21 cellular contexts compared by ENCODE assay signal in the genomic region with DNA sequence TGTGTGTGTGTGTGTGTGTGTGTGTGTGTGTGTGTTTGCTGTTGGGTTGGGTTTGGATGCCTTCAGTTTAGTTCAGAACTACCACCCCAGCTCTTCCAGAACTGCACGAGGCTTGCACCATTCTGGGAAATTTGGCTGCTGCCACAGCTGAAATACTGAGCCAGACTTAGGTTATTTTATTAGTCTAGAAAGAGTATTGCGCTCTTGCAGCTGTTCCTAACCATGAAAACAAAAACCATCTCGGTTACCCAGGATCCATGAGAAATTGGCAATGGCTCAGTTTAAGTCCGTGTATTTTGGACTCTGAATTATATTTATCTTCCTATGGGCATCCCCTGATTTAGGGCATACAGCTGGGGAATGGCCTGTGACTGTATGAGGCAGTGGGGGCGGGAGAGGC.
A peak's percentile ranks its signal among the peaks of the same experiment; 100 is the strongest.
DNase-seq lines count a peak whose midpoint lies in the region; ATAC-seq and TF ChIP-seq lines count a peak whose summit lies in the region.
"Had no signal": no experiment of that assay in that cellular context is flagged by ENCODE, and none has a peak within 500 bp of the region (broad histone marks: within the 10 kb centered on the region; RNA-seq: fewer than 3 reads in every experiment).

No MANE protein-coding gene starts in this region.

- peaks cover 14% of the 10 kb centered on the region for H3K36me3 Mint-ChIP-seq in HFFc6 (ENCODE audit: low read depth)
- H3K36me3 Mint-ChIP-seq: CD4-positive, CD25-positive, alpha-beta regulatory T cell had no signal

- H3K27ac Mint-ChIP-seq in HFFc6, result peak overlapping the region; percentile 46; the same call in 1 of the 2 replicates
- H3K27ac Mint-ChIP-seq: activated CD4-positive, alpha-beta T cell treated with anti-CD3 and anti-CD28 coated beads, Interleukin-2, amount 10 ng/mL, durations not matched to agents 24 days and 14 days; activated naive CD4-positive, alpha-beta T cell treated with anti-CD3 and anti-CD28 coated beads for 36 hours; activated T-cell treated with anti-CD3 and anti-CD28 coated beads, Interleukin-2, amount 50 U/mL, for 72 hours; CD4-positive, CD25-positive, alpha-beta regulatory T cell; neural progenitor cell; progenitor cell of endocrine pancreas; T-helper 2 cell treated with Interferon-gamma antibody and Interleukin-4, amounts not matched to agents 5 μg/mL and 100 μg/mL, for 36 hours had no signal

- H3K4me3 ChIP-seq in colonic mucosa (no peak overlapping the region), muscle layer of colon (ENCODE audit: low read depth in 1 of 2, low read length in 2 of 2) (no peak overlapping the region), thoracic aorta (peak overlapping the region; percentile 34), body of pancreas (no peak overlapping the region)
- H3K4me3 ChIP-seq: cardiac muscle cell, neural progenitor cell had no signal

- no peak for TF ChIP-seq POLR2A in body of pancreas (IDR thresholded peaks at IDR 0.05)

- ATAC-seq in thoracic aorta (ENCODE audit: insufficient number of reproducible peaks, low FRiP score, low read depth) (no peak), HG03342 (IDR thresholded peaks at IDR 0.05; ENCODE audit: unreplicated experiment) (no peak), body of pancreas (no peak), esophagus mucosa (no peak)
- ATAC-seq: activated T-cell treated with anti-CD3 and anti-CD28 coated beads, Interleukin-2, amount 50 U/mL, for 72 hours; left lobe of liver had no signal

- H3K4me3 Mint-ChIP-seq in HFFc6, result no peak overlapping the region
- H3K4me3 Mint-ChIP-seq: activated CD4-positive, alpha-beta T cell treated with anti-CD3 and anti-CD28 coated beads, Interleukin-2, amount 10 ng/mL, durations not matched to agents 24 days and 14 days; activated naive CD4-positive, alpha-beta T cell treated with anti-CD3 and anti-CD28 coated beads for 36 hours; activated T-cell treated with anti-CD3 and anti-CD28 coated beads, Interleukin-2, amount 50 U/mL, for 72 hours; CD4-positive, CD25-positive, alpha-beta regulatory T cell; neural progenitor cell; T-helper 2 cell treated with Interferon-gamma antibody and Interleukin-4, amounts not matched to agents 5 μg/mL and 100 μg/mL, for 36 hours had no signal

- H3K4me1 ChIP-seq in colonic mucosa (peaks cover 3% of the 10 kb centered on the region), muscle layer of colon (ENCODE audit: insufficient read depth, low read length) (peaks cover 39% of the 10 kb centered on the region), thoracic aorta (ENCODE audit: control insufficient read depth in 1 of 2, low read depth in 2 of 2) (peaks cover 8 to 72% of the 10 kb centered on the region in 2 donors), body of pancreas (peaks cover 9% of the 10 kb centered on the region)

- H3K36me3 ChIP-seq in colonic mucosa, result no peaks in the 10 kb centered on the region
- H3K36me3 ChIP-seq in muscle layer of colon (ENCODE audit: insufficient read depth, low read length), result no peaks in the 10 kb centered on the region
- no peaks in the 10 kb centered on the region for H3K36me3 ChIP-seq in thoracic aorta
- no peaks in the 10 kb centered on the region for H3K36me3 ChIP-seq in body of pancreas (replicated peaks in 1 of 2; ENCODE audit: insufficient read depth in 1 of 2, low read depth in 2 of 2)
- H3K36me3 ChIP-seq: cardiac muscle cell, neural progenitor cell, WERI-Rb-1 had no signal

- no peaks in the 10 kb centered on the region for H3K9me3 Mint-ChIP-seq in HFFc6
- H3K9me3 Mint-ChIP-seq: activated CD4-positive, alpha-beta T cell treated with anti-CD3 and anti-CD28 coated beads, Interleukin-2, amount 10 ng/mL, durations not matched to agents 24 days and 14 days; activated naive CD4-positive, alpha-beta T cell treated with anti-CD3 and anti-CD28 coated beads for 36 hours; activated T-cell treated with anti-CD3 and anti-CD28 coated beads, Interleukin-2, amount 50 U/mL, for 72 hours; neural progenitor cell; T-helper 2 cell treated with Interferon-gamma antibody and Interleukin-4, amounts not matched to agents 5 μg/mL and 100 μg/mL, for 36 hours had no signal

- WGBS in body of pancreas, 2 donors, result 59 to 70% methylated on average over 4 to 5 of the region's 5 CpGs

- TF ChIP-seq CTCF in HFFc6 (IDR thresholded peaks at IDR 0.05), result no peak
- TF ChIP-seq CTCF in colonic mucosa (IDR thresholded peaks at IDR 0.05), result no peak
- no peak for TF ChIP-seq CTCF in thoracic aorta (IDR thresholded peaks at IDR 0.05)
- TF ChIP-seq CTCF in body of pancreas (IDR thresholded peaks at IDR 0.05), result no peak

- peak overlapping the region; percentile 8 for H3K27ac ChIP-seq in colonic mucosa
- peak overlapping the region; percentile 21 for H3K27ac ChIP-seq in muscle layer of colon (ENCODE audit: low read depth, low read length)
- H3K27ac ChIP-seq in thoracic aorta, result peak overlapping the region; percentile 35 to 59
- H3K27ac ChIP-seq in body of pancreas, result no peak overlapping the region
- H3K27ac ChIP-seq: cardiac muscle cell, neural progenitor cell, WERI-Rb-1 had no signal

- peaks cover 3% of the 10 kb centered on the region for H3K27me3 Mint-ChIP-seq in HFFc6 (ENCODE audit: insufficient read depth)
- H3K27me3 Mint-ChIP-seq: activated CD4-positive, alpha-beta T cell treated with anti-CD3 and anti-CD28 coated beads, Interleukin-2, amount 10 ng/mL, durations not matched to agents 24 days and 14 days; progenitor cell of endocrine pancreas had no signal

- H3K4me1 Mint-ChIP-seq in HFFc6 (ENCODE audit: low read depth), result peaks cover 79% of the 10 kb centered on the region
- H3K4me1 Mint-ChIP-seq: CD4-positive, CD25-positive, alpha-beta regulatory T cell had no signal

- no peaks in the 10 kb centered on the region for H3K9me3 ChIP-seq in colonic mucosa
- H3K9me3 ChIP-seq in muscle layer of colon (ENCODE audit: low read length), result no peaks in the 10 kb centered on the region
- no peaks in the 10 kb centered on the region for H3K9me3 ChIP-seq in thoracic aorta
- no peaks in the 10 kb centered on the region for H3K9me3 ChIP-seq in body of pancreas

- DNase-seq in HFFc6 (no peak), colonic mucosa (no peak), thoracic aorta (ENCODE audit: low spot score) (no peak), body of pancreas (no peak)
- DNase-seq: activated CD4-positive, alpha-beta T cell treated with anti-CD3 and anti-CD28 coated beads, Interleukin-2, amount 10 ng/mL, durations not matched to agents 24 days and 14 days; activated naive CD4-positive, alpha-beta T cell treated with anti-CD3 and anti-CD28 coated beads for 36 hours; activated T-cell treated with anti-CD3 and anti-CD28 coated beads, Interleukin-2, amount 50 U/mL, for 72 hours; CD4-positive, CD25-positive, alpha-beta regulatory T cell; NCI-H1092; NCI-H187 treated with DMSO at 0.1 percent for 48 hours; NCI-H526; RPMI8226; WERI-Rb-1 had no signal

- H3K27me3 ChIP-seq in colonic mucosa (no peaks in the 10 kb centered on the region), muscle layer of colon (ENCODE audit: control insufficient read depth in 1 of 2, insufficient read depth in 2 of 2, low read length in 2 of 2) (no peaks in the 10 kb centered on the region), thoracic aorta (replicated peaks; ENCODE audit: insufficient read depth) (no peaks in the 10 kb centered on the region), body of pancreas (no peaks in the 10 kb centered on the region)
- H3K27me3 ChIP-seq: cardiac muscle cell, neural progenitor cell had no signal

- no peak overlapping the region for H3K9ac ChIP-seq in colonic mucosa (ENCODE audit: low read depth in 2 of 2, low read length in 2 of 2)
- no peak overlapping the region for H3K9ac ChIP-seq in muscle layer of colon (ENCODE audit: low read length)
- H3K9ac ChIP-seq: neural progenitor cell had no signal

- intact Hi-C loops in colonic mucosa (cut with DNase I), result no loop called here
- intact Hi-C loops in body of pancreas (cut with DNase I), result no loop called here

Comparison
In these comparisons a context has a peak if more than half of its experiments do, and no peak if none do; other contexts are left out.
1. H3K27ac ChIP-seq: peak in colonic mucosa (single experiment), muscle layer of colon (single experiment) and thoracic aorta (2 of 2); none in body of pancreas (0 of 4).